1 cellular context compared by ENCODE assay signal in genomic region chr1:1290238-1290731, GRCh38.
TF ChIP-seq lines count a peak whose summit lies in the region.

No MANE protein-coding gene starts in this region.

TF ChIP-seq in K562, 482 proteins besides CTCF, POLR2A, EP300 and RAD21 (continued from another document and continues in another):
- TF ChIP-seq MGA (IDR thresholded peaks at IDR 0.05) = no peak
- peak; percentile 25; the same call in 1 of the 2 replicates for TF ChIP-seq ZBTB7A (IDR thresholded peaks at IDR 0.05; ENCODE audit: borderline replicate concordance, control insufficient read depth, low read depth, low read length)
- TF ChIP-seq ZNF140 (CRISPR knock-in tag; IDR thresholded peaks at IDR 0.05) = no peak
- TF ChIP-seq ADNP (tag; IDR thresholded peaks at IDR 0.05) = no peak
- no peak for TF ChIP-seq ZNF696 (CRISPR knock-in tag; conservative IDR thresholded peaks at IDR 0.05)
- no peak for TF ChIP-seq ZFX (CRISPR knock-in tag; IDR thresholded peaks at IDR 0.05)
- no peak for TF ChIP-seq SETDB1 (IDR thresholded peaks at IDR 0.05; ENCODE audit: low read length)
- no peak for TF ChIP-seq BCL6 (CRISPR knock-in tag; IDR thresholded peaks at IDR 0.05)
- no peak for TF ChIP-seq ARNT (IDR thresholded peaks at IDR 0.05)
- TF ChIP-seq THRAP3 (IDR thresholded peaks at IDR 0.05; ENCODE audit: borderline replicate concordance) = no peak
- TF ChIP-seq ATF6 (CRISPR knock-in tag; IDR thresholded peaks at IDR 0.05) = no peak
- no peak for TF ChIP-seq ASH1L (IDR thresholded peaks at IDR 0.05; ENCODE audit: borderline replicate concordance, low read depth, partially characterized antibody)
- no peak for TF ChIP-seq ZBTB12 (CRISPR knock-in tag; IDR thresholded peaks at IDR 0.05)
- no peak for TF ChIP-seq NR4A1 (CRISPR knock-in tag; IDR thresholded peaks at IDR 0.05)
- no peak for TF ChIP-seq NR4A1 (tag; IDR thresholded peaks at IDR 0.05)
- TF ChIP-seq ETV1 (tag; conservative IDR thresholded peaks at IDR 0.05; ENCODE audit: low read depth) = no peak
- no peak for TF ChIP-seq BRD9 (IDR thresholded peaks at IDR 0.05; ENCODE audit: low read depth, partially characterized antibody)
- TF ChIP-seq MCM7 (IDR thresholded peaks at IDR 0.05) = no peak
- TF ChIP-seq CC2D1A (IDR thresholded peaks at IDR 0.05) = no peak
- no peak for TF ChIP-seq ZKSCAN8 (CRISPR knock-in tag; IDR thresholded peaks at IDR 0.05)
- no peak for TF ChIP-seq TRIM25 (IDR thresholded peaks at IDR 0.05; ENCODE audit: borderline replicate concordance)
- no peak for TF ChIP-seq ZZZ3 (IDR thresholded peaks at IDR 0.05)
- no peak for TF ChIP-seq MAFG (tag; conservative IDR thresholded peaks at IDR 0.05)
- TF ChIP-seq TEAD2 (tag; IDR thresholded peaks at IDR 0.05) = no peak
- TF ChIP-seq NRF1 (conservative IDR thresholded peaks at IDR 0.05 in 1 of 2, IDR thresholded peaks at IDR 0.05 in 1 of 2) = 0 out of 4 replicates have a peak, but pooled peaks of 1 of the 2 experiments have one; percentile 13
- no peak for TF ChIP-seq TFE3 (CRISPR knock-in tag; IDR thresholded peaks at IDR 0.05)
- no peak for TF ChIP-seq HOXB6 (CRISPR knock-in tag; IDR thresholded peaks at IDR 0.05; ENCODE audit: borderline replicate concordance)
- TF ChIP-seq ZNF133 (CRISPR knock-in tag; IDR thresholded peaks at IDR 0.05) = no peak
- no peak for TF ChIP-seq DIDO1 (tag; IDR thresholded peaks at IDR 0.05; ENCODE audit: low read depth)
- no peak for TF ChIP-seq KAT8 (IDR thresholded peaks at IDR 0.05; ENCODE audit: low read depth)
- no peak for TF ChIP-seq HDAC1 (IDR thresholded peaks at IDR 0.05)
- TF ChIP-seq TARDBP (IDR thresholded peaks at IDR 0.05) = no peak
- TF ChIP-seq TEAD1 (CRISPR knock-in tag; IDR thresholded peaks at IDR 0.05) = peak in 1 of 2 experiments; percentile 56; a peak in 1 of 4 replicates
- no peak for TF ChIP-seq POLR2AphosphoS5 (IDR thresholded peaks at IDR 0.05; ENCODE audit: control insufficient read depth, insufficient read depth, low read depth, low read length)
- no peak for TF ChIP-seq PYGO2 (tag; IDR thresholded peaks at IDR 0.05)
- TF ChIP-seq TAF15 (IDR thresholded peaks at IDR 0.05; ENCODE audit: low read depth, low read length) = no peak
- TF ChIP-seq HNRNPH1 (optimal IDR thresholded peaks at IDR 0.05; ENCODE audit: low read depth, low read length) = no peak
- TF ChIP-seq AFF4 (CRISPR knock-in tag; IDR thresholded peaks at IDR 0.05) = no peak
- peak in 1 of 2 experiments; percentile 52; a peak in 1 of 4 replicates for TF ChIP-seq MAZ (CRISPR knock-in tag; conservative IDR thresholded peaks at IDR 0.05 in 1 of 2, IDR thresholded peaks at IDR 0.05 in 1 of 2)
